In genomic region chr18:26545335-26545734, GRCh38 we compare ENCODE assay signal across 15 cellular contexts. TPM values are rescaled to one million over a fixed set of nuclear protein-coding genes. Genes with fewer than 3 reads are reported as not detected.
DNase-seq lines count a peak whose midpoint lies in the region; ATAC-seq, FAIRE-seq and TF ChIP-seq lines count a peak whose summit lies in the region.
"Had no signal": no experiment of that assay in that cellular context is flagged by ENCODE, and none has a peak within 500 bp of the region (broad histone marks: within the 10 kb centered on the region; RNA-seq: fewer than 3 reads in every experiment).

No MANE protein-coding gene starts in this region.

- no peak for FAIRE-seq in astrocyte (lab: Jason Lieb, UNC)
- FAIRE-seq: colon had no signal

- H3K36me3 Mint-ChIP-seq in astrocyte (ENCODE audit: low read depth, unreplicated experiment) = peaks cover 12% of the 10 kb centered on the region

- H3K27me3 ChIP-seq in cardiac muscle cell = peaks cover 39% of the 10 kb centered on the region
- peaks cover 4% of the 10 kb centered on the region for H3K27me3 ChIP-seq in astrocyte (ENCODE audit: insufficient read depth, low read length)
- peaks cover 52% of the 10 kb centered on the region for H3K27me3 ChIP-seq in iPS-18a (ENCODE audit: control insufficient read depth, insufficient read depth, low read length)
- peaks cover 0 to 5% (median 3%) of the 10 kb centered on the region in 3 donors for H3K27me3 ChIP-seq in skeletal muscle tissue (ENCODE audit: control insufficient read depth in 3 of 3, insufficient read depth in 3 of 3, low read length in 3 of 3)
- H3K27me3 ChIP-seq: uterus had no signal

- H3K4me3 ChIP-seq in cardiac muscle cell (peak overlapping the region; percentile 1), astrocyte (ENCODE audit: insufficient read depth, low read depth, low read length) (no peak overlapping the region), iPS-18a (ENCODE audit: low read length) (peak overlapping the region; percentile 56), skeletal muscle tissue (ENCODE audit: low read length in 3 of 3) (peak overlapping the region in 1 of 3 donors; percentile 54)
- H3K4me3 ChIP-seq: uterus had no signal

- H3K27ac Mint-ChIP-seq in astrocyte (ENCODE audit: unreplicated experiment) = no peak overlapping the region
- H3K27ac Mint-ChIP-seq: activated naive CD4-positive, alpha-beta T cell treated with anti-CD3 and anti-CD28 coated beads for 36 hours had no signal

- no peak for ATAC-seq in Right ventricle myocardium superior (ENCODE audit: poor library complexity)

- no peaks in the 10 kb centered on the region for H3K27me3 Mint-ChIP-seq in astrocyte (ENCODE audit: low read depth, unreplicated experiment)

- no peaks in the 10 kb centered on the region for H3K36me3 ChIP-seq in cardiac muscle cell
- no peaks in the 10 kb centered on the region for H3K36me3 ChIP-seq in astrocyte (ENCODE audit: insufficient read depth, low read length)
- H3K36me3 ChIP-seq in iPS-18a (ENCODE audit: control insufficient read depth, low read depth, low read length) = no peaks in the 10 kb centered on the region
- H3K36me3 ChIP-seq in skeletal muscle tissue (ENCODE audit: control insufficient read depth in 3 of 3, insufficient read depth in 3 of 3, low read length in 3 of 3) = peaks cover 0 to 3% (median 0%) of the 10 kb centered on the region in 3 donors
- H3K36me3 ChIP-seq: neutrophil, uterus had no signal

- H3K4me1 Mint-ChIP-seq in astrocyte (ENCODE audit: low read depth, unreplicated experiment) = peaks cover 32% of the 10 kb centered on the region

- H3K27ac ChIP-seq in cardiac muscle cell (no peak overlapping the region), astrocyte (ENCODE audit: low read depth, low read length) (no peak overlapping the region), iPS-18a (ENCODE audit: low read length) (no peak overlapping the region), skeletal muscle tissue (ENCODE audit: low read depth, low read length) (no peak overlapping the region)
- H3K27ac ChIP-seq: neutrophil, uterus had no signal

- H3K4me1 ChIP-seq in cardiac muscle cell (ENCODE audit: low read depth) (peaks cover 22% of the 10 kb centered on the region), astrocyte (ENCODE audit: insufficient read depth, low read length) (peaks cover 27% of the 10 kb centered on the region), iPS-18a (ENCODE audit: control insufficient read depth, low read depth, low read length) (peaks cover 16% of the 10 kb centered on the region), skeletal muscle tissue (ENCODE audit: control insufficient read depth in 3 of 3, insufficient read depth in 3 of 3, low read length in 3 of 3) (peaks cover 15 to 36% (median 28%) of the 10 kb centered on the region in 3 donors)

- DNase-seq in cardiac muscle cell (ENCODE audit: low read depth in 1 of 2, low spot score in 1 of 2) (no peak), Right ventricle myocardium superior (no peak), astrocyte (ENCODE audit: low read depth) (no peak), glomerular visceral epithelial cell (ENCODE audit: extremely low spot score) (no peak), OCI-M1 (lab: John Stamatoyannopoulos, UW) (no peak), NOMO-1 (lab: John Stamatoyannopoulos, UW; ENCODE audit: unreplicated experiment in 2 of 2) (no peak)
- DNase-seq: activated naive CD4-positive, alpha-beta T cell treated with anti-CD3 and anti-CD28 coated beads for 36 hours; foreskin melanocyte; NCI-H2171 treated with DMSO at 0.1 percent for 48 hours; T1000; uterus had no signal

- H3K79me2 ChIP-seq in astrocyte (ENCODE audit: insufficient read depth, low read length) = peaks cover 71% of the 10 kb centered on the region

- H3K9ac ChIP-seq in astrocyte (ENCODE audit: low read length) (no peak overlapping the region), iPS-18a (ENCODE audit: low read length) (no peak overlapping the region), skeletal muscle tissue (ENCODE audit: low read depth in 1 of 3, low read length in 3 of 3) (peak overlapping the region in 2 of 3 donors; percentile 35 to 50)

- intact Hi-C loops in Right ventricle myocardium superior (cut with DNase I) = loop anchor here (5.0 to 10.0 kb wide), 2 partner anchors 83 to 161 kb away; no protein-coding TSS in a partner anchor

- no peak for TF ChIP-seq CTCF in cardiac muscle cell (IDR thresholded peaks at IDR 0.05; ENCODE audit: low read depth, low read length)
- no peak for TF ChIP-seq CTCF in astrocyte (IDR thresholded peaks at IDR 0.05; ENCODE audit: insufficient read depth, low read depth, low read length)

- H4K20me1 ChIP-seq in astrocyte (ENCODE audit: insufficient read depth, low read length) = peaks cover 60% of the 10 kb centered on the region

- H3K4me2 ChIP-seq in astrocyte (ENCODE audit: low read length) = peak overlapping the region; percentile 95

- H3K9me3 ChIP-seq in cardiac muscle cell (ENCODE audit: low read depth) = no peaks in the 10 kb centered on the region
- no peaks in the 10 kb centered on the region for H3K9me3 ChIP-seq in astrocyte (ENCODE audit: insufficient read depth, low read depth, low read length)
- no peaks in the 10 kb centered on the region for H3K9me3 ChIP-seq in iPS-18a (ENCODE audit: control insufficient read depth, low read depth, low read length)
- no peaks in the 10 kb centered on the region for H3K9me3 ChIP-seq in skeletal muscle tissue (ENCODE audit: control insufficient read depth in 3 of 3, low read length in 3 of 3)
- H3K9me3 ChIP-seq: neutrophil, uterus had no signal

- no peak overlapping the region for H2AFZ ChIP-seq in astrocyte (ENCODE audit: low read depth, low read length)

- peaks cover 2% of the 10 kb centered on the region for H3K9me3 Mint-ChIP-seq in astrocyte (ENCODE audit: unreplicated experiment)
- H3K9me3 Mint-ChIP-seq: activated naive CD4-positive, alpha-beta T cell treated with anti-CD3 and anti-CD28 coated beads for 36 hours had no signal

- H3K4me3 Mint-ChIP-seq in astrocyte (ENCODE audit: unreplicated experiment) = peak overlapping the region; percentile 86
- H3K4me3 Mint-ChIP-seq: activated naive CD4-positive, alpha-beta T cell treated with anti-CD3 and anti-CD28 coated beads for 36 hours had no signal

RNA-seq across cellular contexts. Expression of gene KCTD1, which starts 3.0 kb away (rescaled TPM):
- total RNA-seq in cardiac muscle cell (20.2 and 23.1 TPM in 2 replicates), Right ventricle myocardium superior (16.1 TPM), astrocyte (27.0 and 31.8 TPM in 2 replicates), skeletal muscle tissue (3.7 TPM)
- polyA plus RNA-seq in cardiac muscle cell = 2.7 and 3.9 TPM in 2 replicates

Comparison
In these comparisons a context has a peak if more than half of its experiments do, and no peak if none do; other contexts are left out.
1. H3K9ac ChIP-seq: peak in skeletal muscle tissue (2 of 3); none in astrocyte (single experiment) and iPS-18a (single experiment).